ENCODE assay signal across 1 cellular context in genomic region chr22:25094579-25094978, GRCh38.
TF ChIP-seq lines count a peak whose summit lies in the region.

No MANE protein-coding gene starts in this region.

TF ChIP-seq in GM23338, 12 proteins besides CTCF, POLR2A, EP300 and RAD21 (continued from another document):
- TF ChIP-seq REST (IDR thresholded peaks at IDR 0.05; ENCODE audit: unreplicated experiment), result no peak
- no peak for TF ChIP-seq CREB1 (CRISPR knock-in tag; IDR thresholded peaks at IDR 0.05; ENCODE audit: low read depth)
- TF ChIP-seq POLR2AphosphoS5 (IDR thresholded peaks at IDR 0.05; ENCODE audit: low read depth), result no peak
- TF ChIP-seq ZNF462 (CRISPR knock-in tag; IDR thresholded peaks at IDR 0.05), result no peak
- no peak for TF ChIP-seq NANOG (IDR thresholded peaks at IDR 0.05; ENCODE audit: borderline replicate concordance)
- no peak for TF ChIP-seq STAT1 (IDR thresholded peaks at IDR 0.05; ENCODE audit: unreplicated experiment)
- no peak for TF ChIP-seq EZH2phosphoT487 (IDR thresholded peaks at IDR 0.05; ENCODE audit: unreplicated experiment)
